8 cellular contexts compared by ENCODE assay signal in genomic region chr14:105168979-105169507, GRCh38. TPM values are rescaled to one million over a fixed set of nuclear protein-coding genes. Genes with fewer than 3 reads are reported as not detected.
DNase-seq lines count a peak whose midpoint lies in the region; ATAC-seq and TF ChIP-seq lines count a peak whose summit lies in the region.

No MANE protein-coding gene starts in this region.

- intact Hi-C loops in CD8-positive, alpha-beta T cell (cut with DNase I, micrococcal nuclease) = loop anchor here (1.0 to 5.0 kb wide), 2 partner anchors 11 to 77 kb away; no protein-coding TSS in a partner anchor
- intact Hi-C loops in gastrocnemius medialis (cut with DNase I; ENCODE audit: low total_unique reads) = loop anchor here (5.0 to 10.0 kb wide), 3 partner anchors 158 to 326 kb away; partner anchors contain the start of genes CLBA1 and TEDC1

- TF ChIP-seq POLR2A in gastrocnemius medialis (IDR thresholded peaks at IDR 0.05) = peak in 1 of 2 donors; percentile 19

- peaks cover 14% of the 10 kb centered on the region for H3K27me3 ChIP-seq in CD8-positive, alpha-beta T cell (ENCODE audit: insufficient read depth, low read length)
- no peaks in the 10 kb centered on the region; the same call in 1 of the 2 replicates for H3K27me3 ChIP-seq in KMS-11 (ENCODE audit: insufficient read depth, low read depth)
- no peaks in the 10 kb centered on the region for H3K27me3 ChIP-seq in gastrocnemius medialis

- no peak overlapping the region for H3K27ac ChIP-seq in CD8-positive, alpha-beta T cell (ENCODE audit: low read depth, low read length)
- H3K27ac ChIP-seq in KMS-11 (no peak overlapping the region), gastrocnemius medialis (peak overlapping the region; percentile 76 to 83 (median 80))

- no peaks in the 10 kb centered on the region for H3K36me3 Mint-ChIP-seq in CD8-positive, alpha-beta T cell

- DNase-seq in CD8-positive, alpha-beta T cell = peak in 3 of 7 experiments; percentile 28 to 34 (median 34)
- peak; percentile 76 for DNase-seq in activated CD8-positive, alpha-beta memory T cell treated with anti-CD3 and anti-CD28 coated beads for 24 hours
- DNase-seq in fibroblast of mammary gland (ENCODE audit: low read depth) = no peak
- no peak for DNase-seq in gastrocnemius medialis
- no peak for DNase-seq in NCI-H510A treated with DMSO at 0.1 percent for 48 hours (lab: John Stamatoyannopoulos, UW)

- no peaks in the 10 kb centered on the region for H3K36me3 ChIP-seq in CD8-positive, alpha-beta T cell (ENCODE audit: insufficient read depth, low read length)
- no peaks in the 10 kb centered on the region for H3K36me3 ChIP-seq in KMS-11 (ENCODE audit: insufficient read depth)
- no peaks in the 10 kb centered on the region for H3K36me3 ChIP-seq in gastrocnemius medialis

- H3K27me3 Mint-ChIP-seq in CD8-positive, alpha-beta T cell (ENCODE audit: low read depth) = peaks cover 18% of the 10 kb centered on the region

- CTCF ChIA-PET in CD8-positive, alpha-beta T cell (lab: Charles Lee) = interaction anchor here (0.9 to 1.3 kb wide), 4 partner anchors 11 to 183 kb away, joined by 3 to 6 read pairs (median 4); no protein-coding TSS in a partner anchor

- ATAC-seq in CD8-positive, alpha-beta T cell = peak; percentile 47
- ATAC-seq in gastrocnemius medialis (peak; percentile 5 to 13), HG02973 (IDR thresholded peaks at IDR 0.05; ENCODE audit: unreplicated experiment) (no peak), HG03280 (IDR thresholded peaks at IDR 0.05; ENCODE audit: unreplicated experiment) (no peak)

- in situ Hi-C loops in gastrocnemius medialis (cut with MboI; ENCODE audit: low sequenced_read_pairs in 4 of 4) = no loop called here

- peak overlapping the region; percentile 77 for H3K4me3 Mint-ChIP-seq in CD8-positive, alpha-beta T cell

- peak; percentile 53 for TF ChIP-seq CTCF in CD8-positive, alpha-beta T cell (IDR thresholded peaks at IDR 0.05)
- TF ChIP-seq CTCF in KMS-11 (conservative IDR thresholded peaks at IDR 0.05; ENCODE audit: low read depth, low read length) (peak; percentile 38; the same call in 1 of the 2 replicates), fibroblast of mammary gland (conservative IDR thresholded peaks at IDR 0.05; ENCODE audit: control insufficient read depth, insufficient read depth, low read depth, low read length) (peak; percentile 23), gastrocnemius medialis (IDR thresholded peaks at IDR 0.05 in 4 of 5, conservative IDR thresholded peaks at IDR 0.05 in 1 of 5) (peak in 4 of 5 experiments; percentile 44 to 60 (median 56))

- H3K4me1 ChIP-seq in CD8-positive, alpha-beta T cell (ENCODE audit: insufficient read depth, low read length) = peaks cover 23% of the 10 kb centered on the region
- H3K4me1 ChIP-seq in KMS-11 (ENCODE audit: low read depth, poor library complexity, severe bottlenecking) (peaks cover 11% of the 10 kb centered on the region), gastrocnemius medialis (peaks cover 49 to 58% of the 10 kb centered on the region in 2 donors)

- peak overlapping the region; percentile 27 for H3K4me3 ChIP-seq in CD8-positive, alpha-beta T cell (ENCODE audit: low read depth, low read length)
- no peak overlapping the region for H3K4me3 ChIP-seq in KMS-11 (IDR thresholded peaks at IDR 0.05; ENCODE audit: insufficient read depth, low read depth, low read length)
- no peak overlapping the region for H3K4me3 ChIP-seq in fibroblast of mammary gland (ENCODE audit: control insufficient read depth, low read depth, low read length)
- peak overlapping the region; percentile 38 to 57 (median 44) for H3K4me3 ChIP-seq in gastrocnemius medialis

- H3K79me2 ChIP-seq in KMS-11 (ENCODE audit: insufficient read depth, low read depth) = no peaks in the 10 kb centered on the region

- H4K20me1 ChIP-seq in KMS-11 (ENCODE audit: insufficient read depth) = no peaks in the 10 kb centered on the region

- POLR2A ChIA-PET in CD8-positive, alpha-beta T cell (lab: Charles Lee) = interaction anchor here (1.3 kb wide), 1 partner anchor 13 kb away, joined by 3 read pairs; no protein-coding TSS in a partner anchor

- no peaks in the 10 kb centered on the region for H3K9me3 ChIP-seq in CD8-positive, alpha-beta T cell (ENCODE audit: low read length)
- H3K9me3 ChIP-seq in gastrocnemius medialis = no peaks in the 10 kb centered on the region

- H3K4me2 ChIP-seq in KMS-11 = no peak overlapping the region; the same call in 1 of the 2 replicates

- H3K9me3 Mint-ChIP-seq in CD8-positive, alpha-beta T cell = no peaks in the 10 kb centered on the region

- H2AFZ ChIP-seq in KMS-11 (ENCODE audit: low read depth) = peak overlapping the region; percentile 26; the same call in 1 of the 2 replicates

- no peak overlapping the region for H3K9ac ChIP-seq in KMS-11

- H3K4me1 Mint-ChIP-seq in CD8-positive, alpha-beta T cell (ENCODE audit: low read depth) = peaks cover 8% of the 10 kb centered on the region

- no peak overlapping the region for H3K27ac Mint-ChIP-seq in CD8-positive, alpha-beta T cell

RNA-seq across cellular contexts. Expression of gene JAG2, which starts 0.5 kb away (rescaled TPM):
- under 1 TPM; 0.72 to 0.84 TPM for total RNA-seq in CD8-positive, alpha-beta T cell
- total RNA-seq in gastrocnemius medialis = 10 to 100 TPM in 3 of 4 donors, 1 to 10 TPM in 1; 8.0 to 17.9 (median 15.7) TPM

RNA-seq across cellular contexts. Expression of gene NUDT14, which starts 12.1 kb away (rescaled TPM):
- total RNA-seq in CD8-positive, alpha-beta T cell = 1 to 10 TPM; 5.7 to 6.2 TPM
- total RNA-seq in gastrocnemius medialis = 10 to 100 TPM; 11.0 to 25.5 (median 16.4) TPM

Comparison
In these comparisons a context has a peak if more than half of its experiments do, and no peak if none do; other contexts are left out.
1. ATAC-seq: peak in CD8-positive, alpha-beta T cell (single experiment) and gastrocnemius medialis (2 of 2); none in HG02973 (single experiment) and HG03280 (single experiment).
2. H3K27ac ChIP-seq: peak in gastrocnemius medialis (4 of 4); none in CD8-positive, alpha-beta T cell (single experiment) and KMS-11 (single experiment).
3. H3K4me3 ChIP-seq: peak in CD8-positive, alpha-beta T cell (single experiment) and gastrocnemius medialis (4 of 4); none in KMS-11 (single experiment) and fibroblast of mammary gland (single experiment).
4. RNA of gene JAG2, which starts 0.5 kb away (total RNA-seq): 8.0 to 17.9 TPM in gastrocnemius medialis; 0.72 to 0.84 TPM in CD8-positive, alpha-beta T cell; every median in the first group is over 4 times any median in the second.
5. Peak in every context shown above with its lines, with median percentiles within 50 percentile points of each other: CTCF ChIP-seq.